ENCODE assay signal across 22 cellular contexts in genomic region chr5:100772548-100772947, GRCh38.
DNase-seq lines count a peak whose midpoint lies in the region; ATAC-seq, FAIRE-seq and TF ChIP-seq lines count a peak whose summit lies in the region.
"Had no signal": no experiment of that assay in that cellular context is flagged by ENCODE, and none has a peak within 500 bp of the region (broad histone marks: within the 10 kb centered on the region; RNA-seq: fewer than 3 reads in every experiment).

No MANE protein-coding gene starts in this region.

- no peak overlapping the region for H3K4me3 ChIP-seq in WERI-Rb-1 (ENCODE audit: low read depth, low read length)
- H3K4me3 ChIP-seq: psoas muscle, thyroid gland had no signal

- H3K9me3 Mint-ChIP-seq in nephron progenitor cell = peaks cover 12% of the 10 kb centered on the region
- no peaks in the 10 kb centered on the region for H3K9me3 Mint-ChIP-seq in activated naive CD8-positive, alpha-beta T cell treated with anti-CD3 and anti-CD28 coated beads, Interleukin-2, amount 50 U/mL, for 24 hours
- H3K9me3 Mint-ChIP-seq: CD8-positive, alpha-beta T cell; naive thymus-derived CD8-positive, alpha-beta T cell had no signal

- H3K36me3 Mint-ChIP-seq in nephron progenitor cell (ENCODE audit: low read depth) = no peaks in the 10 kb centered on the region
- H3K36me3 Mint-ChIP-seq in activated naive CD8-positive, alpha-beta T cell treated with anti-CD3 and anti-CD28 coated beads, Interleukin-2, amount 50 U/mL, for 24 hours (ENCODE audit: low read depth) = no peaks in the 10 kb centered on the region
- H3K36me3 Mint-ChIP-seq: CD8-positive, alpha-beta T cell had no signal

- no peak overlapping the region for H3K27ac ChIP-seq in WERI-Rb-1
- H3K27ac ChIP-seq: brain microvascular endothelial cell, psoas muscle, thyroid gland had no signal

- no peaks in the 10 kb centered on the region for H3K36me3 ChIP-seq in WERI-Rb-1
- H3K36me3 ChIP-seq: brain microvascular endothelial cell, thyroid gland had no signal

- no peak for ATAC-seq in GM19351 (IDR thresholded peaks at IDR 0.05; ENCODE audit: unreplicated experiment)
- ATAC-seq in activated naive CD8-positive, alpha-beta T cell treated with anti-CD3 and anti-CD28 coated beads, Interleukin-2, amount 50 U/mL, for 24 hours = no peak
- ATAC-seq: CD8-positive, alpha-beta T cell; naive thymus-derived CD8-positive, alpha-beta T cell; psoas muscle had no signal

- DNase-seq in GM19239 (ENCODE audit: insufficient read length, low spot score) = no peak
- DNase-seq in NCI-H1092 treated with DMSO at 0.1 percent for 48 hours (lab: John Stamatoyannopoulos, UW) = peak; percentile 57
- DNase-seq in WERI-Rb-1 = peak; percentile 19
- no peak for DNase-seq in nephron progenitor cell
- no peak for DNase-seq in AG08396 (ENCODE audit: low spot score)
- no peak for DNase-seq in activated naive CD8-positive, alpha-beta T cell treated with anti-CD3 and anti-CD28 coated beads, Interleukin-2, amount 50 U/mL, for 24 hours
- DNase-seq: activated CD4-positive, alpha-beta T cell treated with anti-CD3 and anti-CD28 coated beads for 48 hours; activated CD8-positive, alpha-beta memory T cell treated with anti-CD3 and anti-CD28 coated beads, Interleukin-2, amount 50 U/mL, for 4 hours; brain microvascular endothelial cell; CD8-positive, alpha-beta T cell; HCEC 1CT; Kasumi-1; mesenchymal stem cell; naive thymus-derived CD8-positive, alpha-beta T cell; NCI-H2227 treated with DMSO at 0.1 percent for 48 hours; psoas muscle; Right ventricle myocardium superior; stimulated activated naive CD4-positive, alpha-beta T cell treated with Interleukin-2 at 50 U/mL for 16 hours had no signal

- no peaks in the 10 kb centered on the region for H3K27me3 Mint-ChIP-seq in nephron progenitor cell (ENCODE audit: low read depth, poor library complexity)
- no peaks in the 10 kb centered on the region for H3K27me3 Mint-ChIP-seq in activated naive CD8-positive, alpha-beta T cell treated with anti-CD3 and anti-CD28 coated beads, Interleukin-2, amount 50 U/mL, for 24 hours

- no peaks in the 10 kb centered on the region for H3K9me3 ChIP-seq in WERI-Rb-1 (ENCODE audit: severe bottlenecking)
- H3K9me3 ChIP-seq: psoas muscle, thyroid gland had no signal

- H3K4me3 Mint-ChIP-seq in nephron progenitor cell = no peak overlapping the region
- H3K4me3 Mint-ChIP-seq in activated naive CD8-positive, alpha-beta T cell treated with anti-CD3 and anti-CD28 coated beads, Interleukin-2, amount 50 U/mL, for 24 hours = no peak overlapping the region
- H3K4me3 Mint-ChIP-seq: CD8-positive, alpha-beta T cell; naive thymus-derived CD8-positive, alpha-beta T cell had no signal

- peak; percentile 4 for FAIRE-seq in GM19239 (lab: Jason Lieb, UNC)
- FAIRE-seq: TTC549 had no signal

- H3K27me3 ChIP-seq in WERI-Rb-1 (ENCODE audit: insufficient read depth, low read depth, severe bottlenecking) = no peaks in the 10 kb centered on the region
- H3K27me3 ChIP-seq: brain microvascular endothelial cell, thyroid gland had no signal

- TF ChIP-seq CTCF in WERI-Rb-1 (IDR thresholded peaks at IDR 0.05; ENCODE audit: low read depth, low read length) = no peak
- TF ChIP-seq CTCF in nephron progenitor cell (IDR thresholded peaks at IDR 0.05) = no peak

- peak overlapping the region; percentile 96 for H3K27ac Mint-ChIP-seq in nephron progenitor cell
- no peak overlapping the region for H3K27ac Mint-ChIP-seq in activated naive CD8-positive, alpha-beta T cell treated with anti-CD3 and anti-CD28 coated beads, Interleukin-2, amount 50 U/mL, for 24 hours
- H3K27ac Mint-ChIP-seq: activated T-helper 2 cell treated with anti-CD3 and anti-CD28 coated beads, Interferon-gamma antibody, Interleukin-2, Interleukin-4, amounts not matched to agents 10 μg/mL and 5 μg/mL and 100 μg/mL, durations not matched to agents 14 hours and 24 hours and 36 hours; CD8-positive, alpha-beta T cell; naive thymus-derived CD8-positive, alpha-beta T cell had no signal

- H3K4me1 Mint-ChIP-seq in nephron progenitor cell = peaks cover 19% of the 10 kb centered on the region
- H3K4me1 Mint-ChIP-seq in activated naive CD8-positive, alpha-beta T cell treated with anti-CD3 and anti-CD28 coated beads, Interleukin-2, amount 50 U/mL, for 24 hours = peaks cover 7% of the 10 kb centered on the region

Comparison
In these comparisons a context has a peak if more than half of its experiments do, and no peak if none do; other contexts are left out.
1. DNase-seq: peak in NCI-H1092 treated with DMSO at 0.1 percent for 48 hours (single experiment) and WERI-Rb-1 (single experiment); none in GM19239 (single experiment), nephron progenitor cell (single experiment), AG08396 (single experiment) and activated naive CD8-positive, alpha-beta T cell treated with anti-CD3 and anti-CD28 coated beads, Interleukin-2, amount 50 U/mL, for 24 hours (single experiment).